In genomic region chr16:65441501-65441900, GRCh38 we compare ENCODE assay signal across 30 cellular contexts.
"Had no signal": no experiment of that assay in that cellular context is flagged by ENCODE, and none has a peak within 500 bp of the region (broad histone marks: within the 10 kb centered on the region; RNA-seq: fewer than 3 reads in every experiment).

No MANE protein-coding gene starts in this region.

- H3K4me3 ChIP-seq: Peyer's patch had no signal

- ATAC-seq: PC-3 had no signal

- DNase-seq: Karpas-422, KBM-7, MM.1S, MV-4-11, NCI-H1092, NCI-H1105, NCI-H1417 treated with DMSO at 0.1 percent for 48 hours, NCI-H1436 treated with DMSO at 0.1 percent for 48 hours, NCI-H1694 treated with DMSO at 0.1 percent for 48 hours, NCI-H1930, NCI-H2029 treated with DMSO at 0.1 percent for 48 hours, NCI-H2081 treated with DMSO at 0.1 percent for 48 hours, NCI-H2107, NCI-H2171, NCI-H226, NCI-H446 treated with DMSO at 0.1 percent for 48 hours, NCI-H510A, NCI-H524, NCI-H526, NCI-H69, NCI-H748 treated with DMSO at 0.1 percent for 48 hours, NCI-H82, PC-3, Peyer's patch, Right ventricle myocardium superior, RPMI8226, SHP77 treated with DMSO at 0.1 percent for 48 hours, SK-N-SH, SW 1271 had no signal

- H3K9ac ChIP-seq: KMS-11, SK-N-SH had no signal

- H3K4me2 ChIP-seq: KMS-11, SK-N-SH had no signal

- H3K27ac ChIP-seq: KMS-11, Peyer's patch had no signal

- H3K4me1 ChIP-seq: Peyer's patch had no signal

- H3K36me3 ChIP-seq: Peyer's patch had no signal

- H3K27me3 ChIP-seq: Peyer's patch had no signal

- H3K9me3 ChIP-seq: Peyer's patch, SK-N-SH had no signal
